In genomic region chr6:26350858-26351543, GRCh38 we compare ENCODE assay signal across 2 cellular contexts.
TF ChIP-seq lines count a peak whose summit lies in the region.

No MANE protein-coding gene starts in this region.

TF ChIP-seq in HepG2, 621 proteins besides CTCF, POLR2A, EP300 and RAD21:
- TF ChIP-seq DNMT3B (CRISPR knock-in tag; conservative IDR thresholded peaks at IDR 0.05) (0 out of 2 replicates have a peak, but pooled peaks have one; percentile 11), SOX5 (CRISPR knock-in tag; IDR thresholded peaks at IDR 0.05; ENCODE audit: borderline replicate concordance) (no peak), ZNF839 (CRISPR knock-in tag; IDR thresholded peaks at IDR 0.05; ENCODE audit: borderline replicate concordance) (no peak), CREB1 (IDR thresholded peaks at IDR 0.05) (no peak), CREB1 (CRISPR knock-in tag; IDR thresholded peaks at IDR 0.05) (0 out of 2 replicates have a peak, but pooled peaks have one; percentile 1), TIGD3 (CRISPR knock-in tag; IDR thresholded peaks at IDR 0.05; ENCODE audit: borderline replicate concordance) (no peak)

TF ChIP-seq in SK-N-SH treated with all-trans-retinoic acid at 6 μM for 48 hours, 23 proteins besides CTCF, POLR2A, EP300 and RAD21:
- TF ChIP-seq ZFP30 (CRISPR knock-in tag; IDR thresholded peaks at IDR 0.05), result no peak
- no peak for TF ChIP-seq RARB (CRISPR knock-in tag; IDR thresholded peaks at IDR 0.05)
- TF ChIP-seq ZFP3 (CRISPR knock-in tag; IDR thresholded peaks at IDR 0.05), result 0 out of 2 replicates have a peak, but pooled peaks have one; percentile 36
